ENCODE assay signal across 17 cellular contexts in the genomic region with DNA sequence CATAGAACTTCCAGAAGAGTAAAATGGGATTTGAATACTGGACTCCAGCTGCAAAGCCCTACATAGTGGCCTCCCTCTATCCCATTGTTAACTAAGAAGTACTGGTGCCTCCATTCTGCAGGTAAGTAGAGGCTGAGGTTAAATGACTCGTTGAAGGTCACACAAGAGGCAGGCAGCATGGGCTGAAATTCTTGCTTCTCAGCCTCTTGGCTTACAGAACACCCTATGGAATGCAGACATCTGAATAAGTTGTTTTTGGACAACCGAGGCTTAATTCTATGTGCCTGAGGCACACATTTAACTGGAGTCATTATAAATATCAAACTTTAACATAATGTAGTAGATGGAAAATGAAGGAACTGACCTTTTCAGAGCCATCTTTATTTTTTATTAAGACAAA. TPM values are rescaled to one million over a fixed set of nuclear protein-coding genes. Genes with fewer than 3 reads are reported as not detected.
DNase-seq lines count a peak whose midpoint lies in the region; ATAC-seq and TF ChIP-seq lines count a peak whose summit lies in the region.
"Had no signal": no experiment of that assay in that cellular context is flagged by ENCODE, and none has a peak within 500 bp of the region (broad histone marks: within the 10 kb centered on the region; RNA-seq: fewer than 3 reads in every experiment).

No MANE protein-coding gene starts in this region.

- H3K79me2 ChIP-seq in osteoblast (ENCODE audit: insufficient read depth, low read length), result peaks cover 59% of the 10 kb centered on the region

- in situ Hi-C loops in IMR-90 (cut with MboI; ENCODE audit: low sequenced_read_pairs), result no loop called here
- in situ Hi-C loops in brain microvascular endothelial cell (cut with HindIII; ENCODE audit: low pct_ligation_motif_present, low sequenced_read_pairs), result no loop called here

- no peak overlapping the region for H4K8ac ChIP-seq in IMR-90 (ENCODE audit: low read depth in 2 of 2, low read length in 2 of 2)

- no peak overlapping the region for H3K4me2 ChIP-seq in IMR-90 (ENCODE audit: low read depth, low read length)
- no peak overlapping the region for H3K4me2 ChIP-seq in osteoblast (ENCODE audit: insufficient read depth, low read length)
- H3K4me2 ChIP-seq: BLaER1 had no signal

- POLR2A ChIA-PET in IMR-90 (lab: Charles Lee; ENCODE audit: unreplicated experiment), result no interaction called here

- H2BK20ac ChIP-seq in IMR-90 (ENCODE audit: low read depth, low read length), result no peak overlapping the region

- ATAC-seq in IMR-90 (ENCODE audit: low read depth) (no peak; the same call in 1 of the 2 replicates), GM19035 (IDR thresholded peaks at IDR 0.05; ENCODE audit: unreplicated experiment) (no peak)
- ATAC-seq: HepG2 had no signal

- no peak overlapping the region for H3K56ac ChIP-seq in IMR-90 (ENCODE audit: extremely low read depth, insufficient read depth, low read length)

- H4K20me1 ChIP-seq in IMR-90 (ENCODE audit: insufficient read depth, low read length), result peaks cover 3% of the 10 kb centered on the region; the same call in 1 of the 2 replicates
- peaks cover 8% of the 10 kb centered on the region for H4K20me1 ChIP-seq in osteoblast (ENCODE audit: insufficient read depth, low read length)

- no peaks in the 10 kb centered on the region for H3K9me3 ChIP-seq in IMR-90 (ENCODE audit: control insufficient read depth, insufficient read depth, low read length)
- H3K9me3 ChIP-seq in osteoblast (ENCODE audit: low read depth, low read length), result no peaks in the 10 kb centered on the region
- H3K9me3 ChIP-seq: BLaER1, Caco-2 had no signal

- no peak overlapping the region for H2BK120ac ChIP-seq in IMR-90 (ENCODE audit: low read depth, low read length)

- no peak overlapping the region for H3K18ac ChIP-seq in IMR-90 (ENCODE audit: low read depth, low read length)

- no peak overlapping the region for H3K4ac ChIP-seq in IMR-90 (ENCODE audit: low read depth, low read length)

- TF ChIP-seq RAD21 in IMR-90 (IDR thresholded peaks at IDR 0.05; ENCODE audit: low read length), result no peak

- H3K4me3 ChIP-seq in IMR-90 (ENCODE audit: insufficient read depth, low read depth, low read length) (no peak overlapping the region), brain microvascular endothelial cell (ENCODE audit: low read depth, low read length) (no peak overlapping the region), osteoblast (ENCODE audit: insufficient read depth, low read length) (no peak overlapping the region)
- H3K4me3 ChIP-seq: BLaER1 had no signal

- H2AFZ ChIP-seq in IMR-90 (replicated peaks; ENCODE audit: low read length, poor library complexity), result no peak overlapping the region
- H2AFZ ChIP-seq in osteoblast (ENCODE audit: low read length), result no peak overlapping the region

- peaks cover 8% of the 10 kb centered on the region; the same call in 1 of the 2 replicates for H3K9me1 ChIP-seq in IMR-90 (ENCODE audit: insufficient read depth, low read length)

- H3K79me1 ChIP-seq in IMR-90 (ENCODE audit: low read depth in 1 of 2, low read length in 2 of 2), result peaks cover 21 to 59% of the 10 kb centered on the region in 2 experiments; a peak in 3 of 4 replicates

- H3K4me1 ChIP-seq in IMR-90 (ENCODE audit: control insufficient read depth, insufficient read depth, low read length), result peaks cover 12% of the 10 kb centered on the region
- peaks cover 8% of the 10 kb centered on the region for H3K4me1 ChIP-seq in osteoblast (ENCODE audit: insufficient read depth, low read length)

- dilution Hi-C loops in IMR-90 (cut with HindIII; ENCODE audit: low sequenced_read_pairs, unreplicated experiment), result no loop called here

- no peak overlapping the region for H3K9ac ChIP-seq in IMR-90 (ENCODE audit: low read depth, low read length)
- H3K9ac ChIP-seq: BLaER1 had no signal

- no peak overlapping the region for H2AK5ac ChIP-seq in IMR-90 (ENCODE audit: low read depth, low read length)

- H4K91ac ChIP-seq in IMR-90 (ENCODE audit: insufficient read depth, low read depth, low read length), result no peak overlapping the region

- H3K14ac ChIP-seq in IMR-90 (replicated peaks; ENCODE audit: low read depth, low read length), result no peak overlapping the region

- intact Hi-C loops in IMR-90 (cut with micrococcal nuclease), result no loop called here

- DNase-seq in EL (peak; percentile 23), IMR-90 (peak; percentile 28), brain microvascular endothelial cell (peak; percentile 29), osteoblast (ENCODE audit: insufficient read length, low spot score, missing footprints) (peak; percentile 48), DMS53 (lab: John Stamatoyannopoulos, UW) (no peak)
- DNase-seq in activated CD4-positive, alpha-beta T cell treated with anti-CD3 and anti-CD28 coated beads, Interleukin-2, amount 50 U/mL, for 4 hours, result no peak
- DNase-seq: 8988T; AML-193; Caco-2; CD8-positive, alpha-beta memory T cell; GDM1; GOT3; H9; Karpas-422 had no signal

- CTCF ChIA-PET in IMR-90 (lab: Yijun Ruan, JAX), result no interaction called here

- no peaks in the 10 kb centered on the region for H3K27me3 ChIP-seq in IMR-90 (ENCODE audit: control insufficient read depth, insufficient read depth, low read length)
- no peaks in the 10 kb centered on the region for H3K27me3 ChIP-seq in brain microvascular endothelial cell (replicated peaks)
- H3K27me3 ChIP-seq in osteoblast (ENCODE audit: insufficient read depth, low read length), result no peaks in the 10 kb centered on the region
- H3K27me3 ChIP-seq: BLaER1 had no signal

- H3K27ac ChIP-seq in IMR-90 (ENCODE audit: insufficient read depth, low read length) (no peak overlapping the region), brain microvascular endothelial cell (no peak overlapping the region), osteoblast (ENCODE audit: low read depth, low read length) (no peak overlapping the region)
- H3K27ac ChIP-seq: BLaER1 had no signal

- no peak overlapping the region for H2BK15ac ChIP-seq in IMR-90 (ENCODE audit: low read depth, low read length)

- no peak for TF ChIP-seq POLR2A in IMR-90 (IDR thresholded peaks at IDR 0.05; ENCODE audit: low read depth, low read length)

- TF ChIP-seq CTCF in IMR-90 (conservative IDR thresholded peaks at IDR 0.05; ENCODE audit: low read depth, low read length) (no peak), brain microvascular endothelial cell (IDR thresholded peaks at IDR 0.05; ENCODE audit: low read depth, low read length, missing control alignments) (no peak), osteoblast (IDR thresholded peaks at IDR 0.05; ENCODE audit: extremely low read depth, low read depth, low read length) (no peak)

- no CpG with 5 or more reads among the region's 2 CpGs for WGBS in IMR-90 (ENCODE audit: extremely low coverage in 2 of 2, insufficient read length in 1 of 2), 2 experiments

- no peak overlapping the region for H2AK9ac ChIP-seq in IMR-90 (replicated peaks; ENCODE audit: low read depth, low read length, poor library complexity)

- H3K36me3 ChIP-seq in IMR-90 (ENCODE audit: control insufficient read depth, insufficient read depth, low read length), result peaks cover 5% of the 10 kb centered on the region
- no peaks in the 10 kb centered on the region for H3K36me3 ChIP-seq in brain microvascular endothelial cell (replicated peaks)
- peaks cover 3% of the 10 kb centered on the region for H3K36me3 ChIP-seq in osteoblast (ENCODE audit: insufficient read depth, low read length)

- BruUV-seq in IMR-90 (replicated peaks; lab: Mats Ljungman, UMichigan), result no TSS peak

- no peak overlapping the region for H4K5ac ChIP-seq in IMR-90 (ENCODE audit: low read depth, low read length)

- H2BK5ac ChIP-seq in IMR-90 (ENCODE audit: low read depth, low read length, poor library complexity, severe bottlenecking), result no peak overlapping the region

- H3K23ac ChIP-seq in IMR-90 (ENCODE audit: low read depth, low read length), result no peak overlapping the region

TF ChIP-seq in IMR-90, 13 proteins besides CTCF, POLR2A, EP300 and RAD21:
- no peak for TF ChIP-seq FOS (IDR thresholded peaks at IDR 0.05; ENCODE audit: low read depth, low read length)
- no peak for TF ChIP-seq CHD1 (IDR thresholded peaks at IDR 0.05; ENCODE audit: low read depth, low read length)
- no peak for TF ChIP-seq CEBPB (IDR thresholded peaks at IDR 0.05; ENCODE audit: low read depth, low read length)
- no peak for TF ChIP-seq USF2 (IDR thresholded peaks at IDR 0.05; ENCODE audit: low read depth, low read length)
- no peak for TF ChIP-seq RFX5 (IDR thresholded peaks at IDR 0.05; ENCODE audit: low read depth, low read length)
- TF ChIP-seq, protein P1, sequence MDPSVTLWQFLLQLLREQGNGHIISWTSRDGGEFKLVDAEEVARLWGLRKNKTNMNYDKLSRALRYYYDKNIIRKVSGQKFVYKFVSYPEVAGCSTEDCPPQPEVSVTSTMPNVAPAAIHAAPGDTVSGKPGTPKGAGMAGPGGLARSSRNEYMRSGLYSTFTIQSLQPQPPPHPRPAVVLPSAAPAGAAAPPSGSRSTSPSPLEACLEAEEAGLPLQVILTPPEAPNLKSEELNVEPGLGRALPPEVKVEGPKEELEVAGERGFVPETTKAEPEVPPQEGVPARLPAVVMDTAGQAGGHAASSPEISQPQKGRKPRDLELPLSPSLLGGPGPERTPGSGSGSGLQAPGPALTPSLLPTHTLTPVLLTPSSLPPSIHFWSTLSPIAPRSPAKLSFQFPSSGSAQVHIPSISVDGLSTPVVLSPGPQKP (IDR thresholded peaks at IDR 0.05; ENCODE audit: borderline replicate concordance, low read depth, low read length), result no peak
- TF ChIP-seq MAFK (IDR thresholded peaks at IDR 0.05; ENCODE audit: low read depth, low read length), result no peak
- no peak for TF ChIP-seq NFE2L2 (IDR thresholded peaks at IDR 0.05; ENCODE audit: low read depth, low read length)
- TF ChIP-seq RCOR1 (IDR thresholded peaks at IDR 0.05; ENCODE audit: insufficient replicate concordance, low read length), result no peak
- TF ChIP-seq MXI1 (IDR thresholded peaks at IDR 0.05; ENCODE audit: borderline replicate concordance, low read depth, low read length), result no peak
- TF ChIP-seq BHLHE40 (IDR thresholded peaks at IDR 0.05; ENCODE audit: low read depth, low read length), result no peak
- no peak for TF ChIP-seq SMC3 (IDR thresholded peaks at IDR 0.05; ENCODE audit: low read depth, low read length)
- TF ChIP-seq MAZ (IDR thresholded peaks at IDR 0.05; ENCODE audit: borderline replicate concordance, low read depth, low read length), result no peak

RNA-seq across cellular contexts. Expression of gene DNAJC11, which starts 5.8 kb away (rescaled TPM):
- 38.7 and 41.7 TPM in 2 replicates for total RNA-seq in IMR-90 (2012; rRNA removed)
- polyA plus RNA-seq in IMR-90 (2012; rRNA removed), result 47.8 and 48.5 TPM in 2 replicates
- polyA plus RNA-seq in IMR-90 (2012; cell fraction: cytosol; rRNA removed), result 26.3 and 27.7 TPM in 2 replicates
- 81.9 and 90.2 TPM in 2 replicates for polyA plus RNA-seq in IMR-90 (2012; cell fraction: nucleus; rRNA removed; ENCODE audit: low replicate concordance)
- total RNA-seq in osteoblast, result 26.8 and 29.5 TPM in 2 replicates

Comparison
In these comparisons a context has a peak if more than half of its experiments do, and no peak if none do; other contexts are left out.
1. DNase-seq: peak in EL (single experiment), IMR-90 (single experiment), brain microvascular endothelial cell (single experiment) and osteoblast (single experiment); none in activated CD4-positive, alpha-beta T cell treated with anti-CD3 and anti-CD28 coated beads, Interleukin-2, amount 50 U/mL, for 4 hours (0 of 2) and DMS53 (single experiment).